Comparison of ENCODE assay signal across 35 cellular contexts in genomic region chr2:95836151-95836550, GRCh38.
"Had no signal": no experiment of that assay in that cellular context is flagged by ENCODE, and none has a peak within 500 bp of the region (broad histone marks: within the 10 kb centered on the region; RNA-seq: fewer than 3 reads in every experiment).

No MANE protein-coding gene starts in this region.

- H3K9ac ChIP-seq: KMS-11 had no signal

- H3K27me3 ChIP-seq: MG63 had no signal

- H3K9me3 ChIP-seq: MG63 had no signal

- H3K4me3 ChIP-seq: MG63 had no signal

- DNase-seq: Karpas-422, Kasumi-1, KG1, MG63, MM.1S, MV-4-11, NCI-H1048, NCI-H1092, NCI-H1092 treated with DMSO at 0.1 percent for 48 hours, NCI-H1105, NCI-H1105 treated with DMSO at 0.1 percent for 48 hours, NCI-H1417, NCI-H1417 treated with DMSO at 0.1 percent for 48 hours, NCI-H1436, NCI-H1436 treated with DMSO at 0.1 percent for 48 hours, NCI-H146, NCI-H1694, NCI-H1694 treated with DMSO at 0.1 percent for 48 hours, NCI-H187, NCI-H187 treated with DMSO at 0.1 percent for 48 hours, NCI-H1930, NCI-H2029, NCI-H2029 treated with DMSO at 0.1 percent for 48 hours, NCI-H2081, NCI-H2081 treated with DMSO at 0.1 percent for 48 hours, NCI-H2107, NCI-H2171, NCI-H2171 treated with DMSO at 0.1 percent for 48 hours, NCI-H2227 treated with DMSO at 0.1 percent for 48 hours, NCI-H226, NCI-H345, NCI-H446, NCI-H446 treated with DMSO at 0.1 percent for 48 hours, NCI-H510A had no signal

- H3K27ac ChIP-seq: KMS-11 had no signal
